Comparison of ENCODE assay signal across 12 cellular contexts in the genomic region with DNA sequence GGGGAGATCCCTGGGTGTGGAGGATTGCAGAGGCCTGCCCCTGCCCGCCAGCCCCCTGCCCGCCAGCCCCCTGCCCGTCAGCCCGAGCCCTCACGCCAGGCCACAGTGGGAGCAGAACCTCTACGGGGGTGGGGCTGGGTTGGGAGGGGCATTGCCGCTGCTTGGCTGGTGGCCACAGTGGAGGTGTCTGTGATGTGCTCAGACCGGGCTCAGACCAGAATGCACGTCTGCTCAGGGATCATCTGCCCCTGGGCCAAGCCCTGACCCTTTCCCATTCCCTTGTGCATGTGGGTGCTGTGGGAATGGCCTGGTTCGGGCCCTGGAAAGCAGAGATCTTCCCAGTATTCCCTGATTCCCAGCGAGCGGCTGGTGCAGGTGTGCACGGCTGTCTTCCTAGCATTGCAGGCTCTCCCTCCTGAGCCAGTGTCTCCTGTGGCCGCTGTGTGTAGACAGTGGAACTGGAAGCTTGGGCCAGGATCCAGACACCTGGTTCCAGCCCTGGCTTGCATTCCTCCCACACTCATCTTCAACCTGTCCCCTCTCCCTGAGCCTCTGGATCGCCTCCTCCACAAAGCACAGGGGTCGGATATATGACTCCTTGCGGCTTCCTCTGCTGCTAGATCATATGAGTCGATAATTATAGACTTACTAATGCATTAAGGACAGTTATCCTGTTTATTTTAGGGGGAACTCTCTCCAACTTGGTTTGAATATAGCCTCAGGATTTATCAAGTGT.
DNase-seq lines count a peak whose midpoint lies in the region; ATAC-seq, FAIRE-seq and TF ChIP-seq lines count a peak whose summit lies in the region.
"Had no signal": no experiment of that assay in that cellular context is flagged by ENCODE, and none has a peak within 500 bp of the region (broad histone marks: within the 10 kb centered on the region; RNA-seq: fewer than 3 reads in every experiment).

No MANE protein-coding gene starts in this region.

- TF ChIP-seq POLR2A in GM12891 (IDR thresholded peaks at IDR 0.05; ENCODE audit: low read depth, low read length) = no peak

- H3K27me3 ChIP-seq in left ventricle myocardium inferior (ENCODE audit: low read depth) (no peaks in the 10 kb centered on the region), skeletal muscle tissue (ENCODE audit: control insufficient read depth in 3 of 3, insufficient read depth in 3 of 3, low read length in 3 of 3) (no peaks in the 10 kb centered on the region)

- no peak overlapping the region for H3K27ac Mint-ChIP-seq in activated CD8-positive, alpha-beta memory T cell treated with anti-CD3 and anti-CD28 coated beads, Interleukin-2, amount 10 ng/mL, durations not matched to agents 7 days and 5 days
- peak overlapping the region; percentile 36 for H3K27ac Mint-ChIP-seq in activated T-helper 1 cell treated with anti-CD3 and anti-CD28 coated beads, Interleukin-12 subunit alpha, Interleukin-12 subunit beta, Interleukin-2, Interleukin-4 antibody, amounts not matched to agents 30 ng/mL and 10 ng/mL and 1 ng/mL, durations not matched to agents 14 hours and 24 hours and 36 hours
- no peak overlapping the region for H3K27ac Mint-ChIP-seq in stimulated activated naive B cell treated with anti-CD40 and anti-IgM and Interleukin-4, amounts not matched to agents 10 μg/mL and 1 μg/mL and 100 μg/mL, for 72 hours

- H3K4me3 ChIP-seq in left ventricle myocardium inferior (no peak overlapping the region), skeletal muscle tissue (ENCODE audit: low read length in 3 of 3) (peak overlapping the region in 1 of 3 donors; percentile 41)

- peaks cover 49% of the 10 kb centered on the region for H3K4me1 Mint-ChIP-seq in activated CD8-positive, alpha-beta memory T cell treated with anti-CD3 and anti-CD28 coated beads, Interleukin-2, amount 10 ng/mL, durations not matched to agents 7 days and 5 days
- peaks cover 72% of the 10 kb centered on the region for H3K4me1 Mint-ChIP-seq in activated T-helper 1 cell treated with anti-CD3 and anti-CD28 coated beads, Interleukin-12 subunit alpha, Interleukin-12 subunit beta, Interleukin-2, Interleukin-4 antibody, amounts not matched to agents 30 ng/mL and 10 ng/mL and 1 ng/mL, durations not matched to agents 14 hours and 24 hours and 36 hours (ENCODE audit: low read depth)
- H3K4me1 Mint-ChIP-seq in stimulated activated naive B cell treated with anti-CD40 and anti-IgM and Interleukin-4, amounts not matched to agents 10 μg/mL and 1 μg/mL and 100 μg/mL, for 72 hours = peaks cover 32 to 42% of the 10 kb centered on the region in 2 donors

- no peak for FAIRE-seq in GM12891 (lab: Jason Lieb, UNC)
- FAIRE-seq: G401.6, HepG2 had no signal

- no peaks in the 10 kb centered on the region for H3K36me3 Mint-ChIP-seq in activated CD8-positive, alpha-beta memory T cell treated with anti-CD3 and anti-CD28 coated beads, Interleukin-2, amount 10 ng/mL, durations not matched to agents 7 days and 5 days
- peaks cover 3% of the 10 kb centered on the region for H3K36me3 Mint-ChIP-seq in activated T-helper 1 cell treated with anti-CD3 and anti-CD28 coated beads, Interleukin-12 subunit alpha, Interleukin-12 subunit beta, Interleukin-2, Interleukin-4 antibody, amounts not matched to agents 30 ng/mL and 10 ng/mL and 1 ng/mL, durations not matched to agents 14 hours and 24 hours and 36 hours (ENCODE audit: low read depth)
- H3K36me3 Mint-ChIP-seq in stimulated activated naive B cell treated with anti-CD40 and anti-IgM and Interleukin-4, amounts not matched to agents 10 μg/mL and 1 μg/mL and 100 μg/mL, for 72 hours = no peaks in the 10 kb centered on the region

- H3K9ac ChIP-seq in skeletal muscle tissue (ENCODE audit: low read depth in 1 of 3, low read length in 3 of 3) = peak overlapping the region in 1 of 3 donors; percentile 64

- no peaks in the 10 kb centered on the region for H3K9me3 Mint-ChIP-seq in activated CD8-positive, alpha-beta memory T cell treated with anti-CD3 and anti-CD28 coated beads, Interleukin-2, amount 10 ng/mL, durations not matched to agents 7 days and 5 days (ENCODE audit: low read depth)
- H3K9me3 Mint-ChIP-seq in activated T-helper 1 cell treated with anti-CD3 and anti-CD28 coated beads, Interleukin-12 subunit alpha, Interleukin-12 subunit beta, Interleukin-2, Interleukin-4 antibody, amounts not matched to agents 30 ng/mL and 10 ng/mL and 1 ng/mL, durations not matched to agents 14 hours and 24 hours and 36 hours = no peaks in the 10 kb centered on the region
- H3K9me3 Mint-ChIP-seq in stimulated activated naive B cell treated with anti-CD40 and anti-IgM and Interleukin-4, amounts not matched to agents 10 μg/mL and 1 μg/mL and 100 μg/mL, for 72 hours = no peaks in the 10 kb centered on the region

- ATAC-seq in activated CD8-positive, alpha-beta memory T cell treated with anti-CD3 and anti-CD28 coated beads, Interleukin-2, amount 10 ng/mL, durations not matched to agents 7 days and 5 days = no peak
- ATAC-seq in stimulated activated naive B cell treated with anti-CD40 and anti-IgM and Interleukin-4, amounts not matched to agents 10 μg/mL and 1 μg/mL and 100 μg/mL, for 72 hours (replicated peaks) = no peak
- ATAC-seq: HepG2 had no signal

- no peak overlapping the region for H3K4me3 Mint-ChIP-seq in activated CD8-positive, alpha-beta memory T cell treated with anti-CD3 and anti-CD28 coated beads, Interleukin-2, amount 10 ng/mL, durations not matched to agents 7 days and 5 days
- H3K4me3 Mint-ChIP-seq in activated T-helper 1 cell treated with anti-CD3 and anti-CD28 coated beads, Interleukin-12 subunit alpha, Interleukin-12 subunit beta, Interleukin-2, Interleukin-4 antibody, amounts not matched to agents 30 ng/mL and 10 ng/mL and 1 ng/mL, durations not matched to agents 14 hours and 24 hours and 36 hours = no peak overlapping the region
- no peak overlapping the region for H3K4me3 Mint-ChIP-seq in stimulated activated naive B cell treated with anti-CD40 and anti-IgM and Interleukin-4, amounts not matched to agents 10 μg/mL and 1 μg/mL and 100 μg/mL, for 72 hours

- H3K4me1 ChIP-seq in left ventricle myocardium inferior (peaks cover 84% of the 10 kb centered on the region), skeletal muscle tissue (ENCODE audit: control insufficient read depth in 3 of 3, insufficient read depth in 3 of 3, low read length in 3 of 3) (peaks cover 38 to 74% (median 67%) of the 10 kb centered on the region in 3 donors)

- H3K36me3 ChIP-seq in left ventricle myocardium inferior = no peaks in the 10 kb centered on the region
- H3K36me3 ChIP-seq in skeletal muscle tissue (ENCODE audit: control insufficient read depth in 3 of 3, insufficient read depth in 3 of 3, low read length in 3 of 3) = no peaks in the 10 kb centered on the region

- peak overlapping the region; percentile 87 for H3K27ac ChIP-seq in left ventricle myocardium inferior (replicated peaks)
- H3K27ac ChIP-seq in skeletal muscle tissue (ENCODE audit: low read depth, low read length) = peak overlapping the region; percentile 82

- no peaks in the 10 kb centered on the region for H3K9me3 ChIP-seq in left ventricle myocardium inferior (replicated peaks)
- no peaks in the 10 kb centered on the region for H3K9me3 ChIP-seq in skeletal muscle tissue (ENCODE audit: control insufficient read depth in 3 of 3, low read length in 3 of 3)

- no peaks in the 10 kb centered on the region for H3K27me3 Mint-ChIP-seq in activated CD8-positive, alpha-beta memory T cell treated with anti-CD3 and anti-CD28 coated beads, Interleukin-2, amount 10 ng/mL, durations not matched to agents 7 days and 5 days
- peaks cover 4% of the 10 kb centered on the region for H3K27me3 Mint-ChIP-seq in activated T-helper 1 cell treated with anti-CD3 and anti-CD28 coated beads, Interleukin-12 subunit alpha, Interleukin-12 subunit beta, Interleukin-2, Interleukin-4 antibody, amounts not matched to agents 30 ng/mL and 10 ng/mL and 1 ng/mL, durations not matched to agents 14 hours and 24 hours and 36 hours (ENCODE audit: insufficient read depth)
- H3K27me3 Mint-ChIP-seq in stimulated activated naive B cell treated with anti-CD40 and anti-IgM and Interleukin-4, amounts not matched to agents 10 μg/mL and 1 μg/mL and 100 μg/mL, for 72 hours = no peaks in the 10 kb centered on the region

- no peak for TF ChIP-seq CTCF in left ventricle myocardium inferior (IDR thresholded peaks at IDR 0.05; ENCODE audit: borderline replicate concordance)

- DNase-seq in activated CD8-positive, alpha-beta memory T cell treated with anti-CD3 and anti-CD28 coated beads, Interleukin-2, amount 50 U/mL, for 48 hours = peak; percentile 41
- DNase-seq in activated CD8-positive, alpha-beta memory T cell treated with anti-CD3 and anti-CD28 coated beads, Interleukin-2, amount 10 ng/mL, durations not matched to agents 7 days and 5 days = no peak
- no peak for DNase-seq in activated T-helper 1 cell treated with anti-CD3 and anti-CD28 coated beads, Interleukin-12 subunit alpha, Interleukin-12 subunit beta, Interleukin-2, Interleukin-4 antibody, amounts not matched to agents 30 ng/mL and 10 ng/mL and 1 ng/mL, durations not matched to agents 14 hours and 24 hours and 36 hours (ENCODE audit: low spot score)
- DNase-seq in left ventricle myocardium inferior (no peak), NCI-H82 (lab: John Stamatoyannopoulos, UW) (no peak), GM12891 (ENCODE audit: insufficient read length, low spot score) (no peak)
- DNase-seq in stimulated activated naive B cell treated with anti-CD40 and anti-IgM and Interleukin-4, amounts not matched to agents 10 μg/mL and 1 μg/mL and 100 μg/mL, for 72 hours = no peak
- DNase-seq: activated CD4-positive, CD25-positive, alpha-beta regulatory T cell treated with anti-CD3 and anti-CD28 coated beads, Interleukin-2, amount 50 U/mL, for 72 hours; SHP77 treated with DMSO at 0.1 percent for 48 hours had no signal

- intact Hi-C loops in activated T-helper 1 cell treated with anti-CD3 and anti-CD28 coated beads, Interleukin-12 subunit alpha, Interleukin-12 subunit beta, Interleukin-2, Interleukin-4 antibody, amounts not matched to agents 30 ng/mL and 10 ng/mL and 1 ng/mL, durations not matched to agents 14 hours and 24 hours and 36 hours (cut with micrococcal nuclease) = loop anchor here (5.0 to 10.0 kb wide), 5 partner anchors 243 to 1528 kb away; partner anchors contain the start of genes CEP192, CHMP1B and SEH1L
- intact Hi-C loops in left ventricle myocardium inferior (cut with micrococcal nuclease) = loop anchor here (5.0 to 10.0 kb wide), 2 partner anchors 75 to 158 kb away; no protein-coding TSS in a partner anchor

- CTCF ChIA-PET in activated CD8-positive, alpha-beta memory T cell treated with anti-CD3 and anti-CD28 coated beads, Interleukin-2, amount 10 ng/mL, durations not matched to agents 7 days and 5 days (lab: Charles Lee) = no interaction called here

TF ChIP-seq in GM12891, 5 proteins besides CTCF, POLR2A, EP300 and RAD21:
- TF ChIP-seq SPI1 (IDR thresholded peaks at IDR 0.05; ENCODE audit: low read depth, low read length) = no peak
- TF ChIP-seq TAF1 (IDR thresholded peaks at IDR 0.05; ENCODE audit: low read depth, low read length) = no peak
- no peak for TF ChIP-seq POU2F2 (IDR thresholded peaks at IDR 0.05; ENCODE audit: low read depth, low read length)
- TF ChIP-seq POLR2AphosphoS5 (IDR thresholded peaks at IDR 0.05; ENCODE audit: low read depth, low read length) = no peak
- TF ChIP-seq PAX5 (IDR thresholded peaks at IDR 0.05; ENCODE audit: insufficient read depth, low read length, severe bottlenecking) = no peak
